1 cellular context compared by ENCODE assay signal in the genomic region with DNA sequence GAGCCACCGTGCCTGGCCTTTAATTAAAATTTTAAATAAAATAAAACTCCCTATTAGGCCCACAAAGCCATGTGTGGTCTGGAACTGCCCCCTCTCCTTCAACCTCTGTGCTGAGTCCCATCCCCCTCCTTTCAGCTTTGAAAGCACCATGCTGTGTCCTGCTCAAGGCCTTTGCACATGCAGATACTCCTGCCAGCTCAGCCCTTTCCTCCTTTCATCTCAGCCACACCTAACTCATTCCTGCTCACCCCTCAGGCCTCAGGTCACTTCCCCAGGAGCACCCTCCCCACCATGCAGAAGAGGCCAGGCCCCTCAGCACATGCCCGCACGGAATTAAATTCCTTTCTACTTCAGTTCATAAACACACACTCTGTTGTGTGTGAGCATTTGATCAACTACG.
TF ChIP-seq lines count a peak whose summit lies in the region.

No MANE protein-coding gene starts in this region.

TF ChIP-seq in HepG2, 621 proteins besides CTCF, POLR2A, EP300 and RAD21:
- TF ChIP-seq, protein P1, sequence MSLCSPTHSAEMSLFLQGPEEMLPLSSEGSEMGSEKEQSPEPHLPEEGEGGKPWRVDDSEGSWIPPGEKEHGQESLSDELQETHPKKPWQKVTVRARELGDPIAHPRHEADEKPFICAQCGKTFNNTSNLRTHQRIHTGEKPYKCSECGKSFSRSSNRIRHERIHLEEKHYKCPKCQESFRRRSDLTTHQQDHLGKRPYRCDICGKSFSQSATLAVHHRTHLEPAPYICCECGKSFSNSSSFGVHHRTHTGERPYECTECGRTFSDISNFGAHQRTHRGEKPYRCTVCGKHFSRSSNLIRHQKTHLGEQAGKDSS (CRISPR knock-in tag; IDR thresholded peaks at IDR 0.05; ENCODE audit: borderline replicate concordance, low read depth) = no peak
- TF ChIP-seq NCOA5 (CRISPR knock-in tag; IDR thresholded peaks at IDR 0.05) = no peak
- TF ChIP-seq, protein P2, sequence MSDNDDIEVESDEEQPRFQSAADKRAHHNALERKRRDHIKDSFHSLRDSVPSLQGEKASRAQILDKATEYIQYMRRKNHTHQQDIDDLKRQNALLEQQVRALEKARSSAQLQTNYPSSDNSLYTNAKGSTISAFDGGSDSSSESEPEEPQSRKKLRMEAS (IDR thresholded peaks at IDR 0.05) = peak; percentile 39
- 0 out of 2 replicates have a peak, but pooled peaks have one; percentile 25 for TF ChIP-seq ZFX (CRISPR knock-in tag; IDR thresholded peaks at IDR 0.05; ENCODE audit: low read depth)
- TF ChIP-seq ZFYVE20 (CRISPR knock-in tag; IDR thresholded peaks at IDR 0.05; ENCODE audit: borderline replicate concordance, low read depth) = no peak
- TF ChIP-seq SP5 (CRISPR knock-in tag; IDR thresholded peaks at IDR 0.05; ENCODE audit: borderline replicate concordance, low read depth) = no peak
- TF ChIP-seq HES4 (CRISPR knock-in tag; IDR thresholded peaks at IDR 0.05; ENCODE audit: borderline replicate concordance) = no peak
- no peak for TF ChIP-seq TCF12 (IDR thresholded peaks at IDR 0.05)
- no peak for TF ChIP-seq TCF12 (CRISPR knock-in tag; IDR thresholded peaks at IDR 0.05)
- no peak for TF ChIP-seq PAF1 (CRISPR knock-in tag; IDR thresholded peaks at IDR 0.05)
- no peak for TF ChIP-seq MEF2D (CRISPR knock-in tag; IDR thresholded peaks at IDR 0.05)
- no peak for TF ChIP-seq TGIF2 (CRISPR knock-in tag; IDR thresholded peaks at IDR 0.05)
- TF ChIP-seq SALL1 (CRISPR knock-in tag; IDR thresholded peaks at IDR 0.05) = 0 out of 2 replicates have a peak, but pooled peaks have one; percentile 32
- TF ChIP-seq BCL6 (CRISPR knock-in tag; IDR thresholded peaks at IDR 0.05) = no peak
- no peak for TF ChIP-seq ZNF546 (CRISPR knock-in tag; conservative IDR thresholded peaks at IDR 0.05)
- no peak for TF ChIP-seq ZNF883 (CRISPR knock-in tag; IDR thresholded peaks at IDR 0.05; ENCODE audit: not compliant biosample characterization)
TF ChIP-seq in HepG2: peak in this region for 3.
